ENCODE assay signal across 19 cellular contexts in the genomic region with DNA sequence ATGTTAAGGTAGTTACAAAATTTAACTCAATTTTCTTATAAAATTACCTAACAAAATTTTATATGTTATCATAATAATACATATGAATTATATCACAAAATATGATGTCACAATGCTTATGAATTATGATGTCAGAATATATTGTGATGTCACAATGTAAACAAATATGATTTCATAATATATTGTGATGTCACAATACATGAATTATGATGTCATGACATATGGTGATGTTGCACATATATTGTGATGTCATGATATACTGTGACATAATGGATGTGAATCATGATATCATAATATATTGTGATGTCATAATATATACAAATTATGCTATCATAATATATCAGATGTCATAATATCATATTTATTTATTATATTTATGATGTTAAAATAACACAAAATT.
"Had no signal": no experiment of that assay in that cellular context is flagged by ENCODE, and none has a peak within 500 bp of the region (broad histone marks: within the 10 kb centered on the region; RNA-seq: fewer than 3 reads in every experiment).

No MANE protein-coding gene starts in this region.

- H3K36me3 ChIP-seq: neutrophil, ovary, tibial nerve had no signal

- DNase-seq: activated CD4-positive, alpha-beta memory T cell treated with anti-CD3 and anti-CD28 coated beads for 36 hours; activated CD4-positive, alpha-beta T cell treated with anti-CD3 and anti-CD28 coated beads for 48 hours; activated effector memory CD4-positive, alpha-beta T cell treated with anti-CD3 and anti-CD28 coated beads, Interleukin-2, amount 50 U/mL, for 16 hours; activated naive CD4-positive, alpha-beta T cell treated with anti-CD3 and anti-CD28 coated beads, Interleukin-2, amount 10 ng/mL, durations not matched to agents 7 days and 5 days; activated naive CD8-positive, alpha-beta T cell treated with anti-CD3 and anti-CD28 coated beads, Interleukin-2, amount 50 U/mL, for 24 hours; aorta; foreskin keratinocyte; glutamatergic neuron; hippocampal formation; midbrain; ovary; psoas muscle; right cardiac atrium; stimulated activated CD4-positive, alpha-beta T cell treated with anti-CD3 and anti-CD28 coated beads, Interleukin-2, amount 100 ng/mL, for 24 hours; stimulated activated naive CD8-positive, alpha-beta T cell treated with anti-CD3 and anti-CD28 coated beads, Interleukin-15, amount 100 ng/mL, for 72 hours had no signal

- H3K9me3 ChIP-seq: neutrophil, ovary, psoas muscle had no signal

- H3K27ac ChIP-seq: foreskin keratinocyte, neutrophil, ovary, psoas muscle, tibial nerve had no signal

- H3K4me1 ChIP-seq: foreskin keratinocyte, psoas muscle, tibial nerve had no signal

- H3K4me3 ChIP-seq: ovary, psoas muscle, tibial nerve had no signal

- H3K27me3 ChIP-seq: foreskin keratinocyte, neutrophil, ovary, tibial nerve had no signal

- ATAC-seq: activated naive CD8-positive, alpha-beta T cell treated with anti-CD3 and anti-CD28 coated beads, Interleukin-2, amount 50 U/mL, for 24 hours; foreskin keratinocyte; natural killer cell treated with Interleukin-12 subunit alpha and Interleukin-12 subunit beta and Interleukin-15 and Interleukin-18, amount 100 ng/mL, for 72 hours; psoas muscle; right cardiac atrium; stimulated activated effector memory CD8-positive, alpha-beta T cell treated with anti-CD3 and anti-CD28 coated beads, Interleukin-12 subunit alpha, Interleukin-12 subunit beta, amount 100 ng/mL, for 72 hours; stimulated activated naive CD8-positive, alpha-beta T cell treated with anti-CD3 and anti-CD28 coated beads, Interleukin-15, amount 100 ng/mL, for 72 hours had no signal
